In genomic region chr13:39855236-39855635, GRCh38 we compare ENCODE assay signal across 29 cellular contexts.
DNase-seq lines count a peak whose midpoint lies in the region; ATAC-seq, FAIRE-seq and TF ChIP-seq lines count a peak whose summit lies in the region.
"Had no signal": no experiment of that assay in that cellular context is flagged by ENCODE, and none has a peak within 500 bp of the region (broad histone marks: within the 10 kb centered on the region; RNA-seq: fewer than 3 reads in every experiment).

No MANE protein-coding gene starts in this region.

- no CpG with 5 or more reads among the region's 4 CpGs for WGBS in trophoblast cell (ENCODE audit: extremely low coverage, insufficient coverage, insufficient read length)
- WGBS in heart right ventricle, 2 donors = 76 to 85% methylated on average over 4 of the region's 4 CpGs

- H3K36me3 Mint-ChIP-seq in astrocyte (ENCODE audit: low read depth, unreplicated experiment) = no peaks in the 10 kb centered on the region
- H3K36me3 Mint-ChIP-seq: activated CD8-positive, alpha-beta memory T cell treated with anti-CD3 and anti-CD28 coated beads, Interleukin-2, amount 10 ng/mL, durations not matched to agents 7 days and 5 days; stimulated activated effector memory CD8-positive, alpha-beta T cell treated with anti-CD3 and anti-CD28 coated beads, Interleukin-12 subunit alpha, Interleukin-12 subunit beta, amount 100 ng/mL, for 72 hours had no signal

- H3K79me1 ChIP-seq in trophoblast cell (ENCODE audit: low read length) = peaks cover 13% of the 10 kb centered on the region

- no peaks in the 10 kb centered on the region for H4K20me1 ChIP-seq in astrocyte (ENCODE audit: insufficient read depth, low read length)

- peak overlapping the region; percentile 24 for H3K27ac Mint-ChIP-seq in astrocyte (ENCODE audit: unreplicated experiment)
- H3K27ac Mint-ChIP-seq: activated CD8-positive, alpha-beta memory T cell treated with anti-CD3 and anti-CD28 coated beads, Interleukin-2, amount 10 ng/mL, durations not matched to agents 7 days and 5 days; activated naive CD4-positive, alpha-beta T cell treated with anti-CD3 and anti-CD28 coated beads for 36 hours; stimulated activated effector memory CD8-positive, alpha-beta T cell treated with anti-CD3 and anti-CD28 coated beads, Interleukin-12 subunit alpha, Interleukin-12 subunit beta, amount 100 ng/mL, for 72 hours had no signal

- H4K8ac ChIP-seq in trophoblast cell (ENCODE audit: low read depth, low read length) = no peak overlapping the region

- H3K4me1 ChIP-seq in astrocyte (ENCODE audit: insufficient read depth, low read length) = no peaks in the 10 kb centered on the region
- peaks cover 6 to 13% of the 10 kb centered on the region in 2 experiments for H3K4me1 ChIP-seq in trophoblast cell (ENCODE audit: control insufficient read depth in 1 of 2, insufficient read depth in 2 of 2, low read length in 2 of 2)
- no peaks in the 10 kb centered on the region for H3K4me1 ChIP-seq in heart right ventricle
- H3K4me1 ChIP-seq: heart left ventricle, upper lobe of right lung had no signal

- H3K79me2 ChIP-seq in astrocyte (ENCODE audit: insufficient read depth, low read length) (no peaks in the 10 kb centered on the region), trophoblast cell (ENCODE audit: control insufficient read depth, insufficient read depth, low read length, poor library complexity) (no peaks in the 10 kb centered on the region)

- H4K91ac ChIP-seq in trophoblast cell (ENCODE audit: low read depth, low read length) = peak overlapping the region; percentile 10

- intact Hi-C loops in heart right ventricle (cut with DNase I) = no loop called here

- H3K23ac ChIP-seq in trophoblast cell (ENCODE audit: low read length) = no peak overlapping the region

- H2AFZ ChIP-seq in astrocyte (ENCODE audit: low read depth, low read length) (no peak overlapping the region), trophoblast cell (ENCODE audit: insufficient read depth, low read length, poor library complexity) (no peak overlapping the region)

- H3K4me3 Mint-ChIP-seq in astrocyte (ENCODE audit: unreplicated experiment) = no peak overlapping the region
- H3K4me3 Mint-ChIP-seq: activated CD8-positive, alpha-beta memory T cell treated with anti-CD3 and anti-CD28 coated beads, Interleukin-2, amount 10 ng/mL, durations not matched to agents 7 days and 5 days; activated naive CD4-positive, alpha-beta T cell treated with anti-CD3 and anti-CD28 coated beads for 36 hours; naive thymus-derived CD4-positive, alpha-beta T cell; stimulated activated effector memory CD8-positive, alpha-beta T cell treated with anti-CD3 and anti-CD28 coated beads, Interleukin-12 subunit alpha, Interleukin-12 subunit beta, amount 100 ng/mL, for 72 hours had no signal

- H3K9me3 ChIP-seq in astrocyte (ENCODE audit: insufficient read depth, low read depth, low read length) (no peaks in the 10 kb centered on the region), trophoblast cell (ENCODE audit: insufficient read depth, low read depth, low read length) (peaks cover 2% of the 10 kb centered on the region), heart right ventricle (peaks cover 0 to 27% (median 0%) of the 10 kb centered on the region in 11 donors)
- H3K9me3 ChIP-seq: upper lobe of right lung had no signal

- no peak overlapping the region for H3K4me2 ChIP-seq in astrocyte (ENCODE audit: low read length)
- H3K4me2 ChIP-seq in trophoblast cell (ENCODE audit: low read length) = peak overlapping the region; percentile 27

- no peak overlapping the region for H3K14ac ChIP-seq in trophoblast cell (ENCODE audit: low read length)

- no peak for FAIRE-seq in astrocyte (lab: Jason Lieb, UNC)
- FAIRE-seq: endometrium, H54, RCC 7860 had no signal

- no peak overlapping the region for H2AK5ac ChIP-seq in trophoblast cell (ENCODE audit: low read length)

- H2BK5ac ChIP-seq in trophoblast cell (ENCODE audit: low read depth, low read length, poor library complexity) = no peak overlapping the region

- no peaks in the 10 kb centered on the region for H3K36me3 ChIP-seq in astrocyte (ENCODE audit: insufficient read depth, low read length)
- H3K36me3 ChIP-seq in trophoblast cell (ENCODE audit: control insufficient read depth in 1 of 2, insufficient read depth in 2 of 2, low read length in 2 of 2) = no peaks in the 10 kb centered on the region
- no peaks in the 10 kb centered on the region for H3K36me3 ChIP-seq in heart right ventricle
- H3K36me3 ChIP-seq: heart left ventricle, upper lobe of right lung had no signal

- H3K4me3 ChIP-seq in astrocyte (ENCODE audit: insufficient read depth, low read depth, low read length) (no peak overlapping the region), trophoblast cell (ENCODE audit: low read depth, low read length) (no peak overlapping the region), heart right ventricle (no peak overlapping the region)
- H3K4me3 ChIP-seq: heart left ventricle, SK-N-MC, upper lobe of right lung had no signal

- no peaks in the 10 kb centered on the region for H3K4me1 Mint-ChIP-seq in astrocyte (ENCODE audit: low read depth, unreplicated experiment)
- H3K4me1 Mint-ChIP-seq: activated CD8-positive, alpha-beta memory T cell treated with anti-CD3 and anti-CD28 coated beads, Interleukin-2, amount 10 ng/mL, durations not matched to agents 7 days and 5 days; stimulated activated effector memory CD8-positive, alpha-beta T cell treated with anti-CD3 and anti-CD28 coated beads, Interleukin-12 subunit alpha, Interleukin-12 subunit beta, amount 100 ng/mL, for 72 hours had no signal

- no peaks in the 10 kb centered on the region for H3K27me3 ChIP-seq in astrocyte (ENCODE audit: insufficient read depth, low read length)
- H3K27me3 ChIP-seq in trophoblast cell (ENCODE audit: insufficient read depth, low read length) = no peaks in the 10 kb centered on the region
- peaks cover 0 to 4% (median 0%) of the 10 kb centered on the region in 7 donors for H3K27me3 ChIP-seq in heart right ventricle
- H3K27me3 ChIP-seq: heart left ventricle, upper lobe of right lung had no signal

- no peak overlapping the region for H3K4ac ChIP-seq in trophoblast cell (ENCODE audit: low read depth, low read length)

- H3K27me3 Mint-ChIP-seq in astrocyte (ENCODE audit: low read depth, unreplicated experiment) = peaks cover 2% of the 10 kb centered on the region

- no peak overlapping the region for H3K9ac ChIP-seq in astrocyte (ENCODE audit: low read length)
- no peak overlapping the region for H3K9ac ChIP-seq in trophoblast cell (ENCODE audit: low read length)

- H2BK120ac ChIP-seq in trophoblast cell (ENCODE audit: insufficient read depth, low read length, poor library complexity) = no peak overlapping the region

- H4K12ac ChIP-seq in trophoblast cell (ENCODE audit: low read depth, low read length) = no peak overlapping the region

- no peak overlapping the region for H2BK12ac ChIP-seq in trophoblast cell (ENCODE audit: low read length)

- H3K27ac ChIP-seq in astrocyte (ENCODE audit: low read depth, low read length) (no peak overlapping the region), trophoblast cell (ENCODE audit: low read depth, low read length) (peak overlapping the region; percentile 68), heart right ventricle (no peak overlapping the region)
- H3K27ac ChIP-seq: heart left ventricle, SK-N-MC, upper lobe of right lung had no signal

- H3K18ac ChIP-seq in trophoblast cell (ENCODE audit: low read length) = no peak overlapping the region

- H3K9me3 Mint-ChIP-seq in astrocyte (ENCODE audit: unreplicated experiment) = peaks cover 12% of the 10 kb centered on the region

- DNase-seq in NCI-H1694 treated with DMSO at 0.1 percent for 48 hours (lab: John Stamatoyannopoulos, UW) (peak; percentile 5), NCI-H1694 (lab: John Stamatoyannopoulos, UW) (no peak), NCI-H446 treated with DMSO at 0.1 percent for 48 hours (lab: John Stamatoyannopoulos, UW) (peak; percentile 18), astrocyte (ENCODE audit: low read depth) (no peak), trophoblast cell (no peak), heart right ventricle (no peak), NCI-H1092 treated with DMSO at 0.1 percent for 48 hours (lab: John Stamatoyannopoulos, UW) (no peak)
- DNase-seq in activated T-cell treated with anti-CD3 and anti-CD28 coated beads, Interleukin-2, amount 50 U/mL, for 1 hour = no peak
- DNase-seq: 8988T; activated CD4-positive, alpha-beta T cell treated with anti-CD3 and anti-CD28 coated beads for 48 hours; activated CD8-positive, alpha-beta memory T cell treated with anti-CD3 and anti-CD28 coated beads, Interleukin-2, amount 10 ng/mL, durations not matched to agents 7 days and 5 days; activated naive CD4-positive, alpha-beta T cell treated with anti-CD3 and anti-CD28 coated beads for 36 hours; caudate nucleus; dermis blood vessel endothelial cell; DMS79; heart left ventricle; naive thymus-derived CD4-positive, alpha-beta T cell; NCI-H1105; NCI-H2029 treated with DMSO at 0.1 percent for 48 hours; NCI-H510A treated with DMSO at 0.1 percent for 48 hours; occipital lobe; stimulated activated CD4-positive, alpha-beta T cell treated with anti-CD3 and anti-CD28 coated beads, Interleukin-2, amount 100 ng/mL, for 48 hours; substantia nigra; upper lobe of right lung had no signal

- no peak for TF ChIP-seq CTCF in astrocyte (IDR thresholded peaks at IDR 0.05; ENCODE audit: insufficient read depth, low read depth, low read length)
- no peak for TF ChIP-seq CTCF in heart right ventricle (IDR thresholded peaks at IDR 0.05)

- ATAC-seq in heart right ventricle = no peak
- ATAC-seq: activated CD8-positive, alpha-beta memory T cell treated with anti-CD3 and anti-CD28 coated beads, Interleukin-2, amount 10 ng/mL, durations not matched to agents 7 days and 5 days; naive thymus-derived CD4-positive, alpha-beta T cell; stimulated activated effector memory CD8-positive, alpha-beta T cell treated with anti-CD3 and anti-CD28 coated beads, Interleukin-12 subunit alpha, Interleukin-12 subunit beta, amount 100 ng/mL, for 72 hours; upper lobe of right lung had no signal

Comparison
In these comparisons a context has a peak if more than half of its experiments do, and no peak if none do; other contexts are left out.
1. DNase-seq: peak in NCI-H1694 treated with DMSO at 0.1 percent for 48 hours (single experiment) and NCI-H446 treated with DMSO at 0.1 percent for 48 hours (single experiment); none in NCI-H1694 (single experiment), astrocyte (single experiment), trophoblast cell (0 of 2), heart right ventricle (0 of 2), activated T-cell treated with anti-CD3 and anti-CD28 coated beads, Interleukin-2, amount 50 U/mL, for 1 hour (single experiment) and NCI-H1092 treated with DMSO at 0.1 percent for 48 hours (single experiment).